8 cellular contexts compared by ENCODE assay signal in genomic region chr13:52012512-52012836, GRCh38. TPM values are rescaled to one million over a fixed set of nuclear protein-coding genes. Genes with fewer than 3 reads are reported as not detected.
A peak's percentile ranks its signal among the peaks of the same experiment; 100 is the strongest.
DNase-seq lines count a peak whose midpoint lies in the region; ATAC-seq, FAIRE-seq and TF ChIP-seq lines count a peak whose summit lies in the region.

No MANE protein-coding gene starts in this region.

- H3K36me3 Mint-ChIP-seq in activated CD8-positive, alpha-beta memory T cell treated with anti-CD3 and anti-CD28 coated beads, Interleukin-2, amount 10 ng/mL, durations not matched to agents 7 days and 5 days: peaks cover 15% of the 10 kb centered on the region
- peaks cover 13% of the 10 kb centered on the region for H3K36me3 Mint-ChIP-seq in activated T-helper 17 cell treated with anti-CD3 and anti-CD28 coated beads, Interleukin-2, amount 50 U/mL, for 72 hours (ENCODE audit: low read depth)

- H3K36me3 ChIP-seq in kidney (ENCODE audit: control insufficient read depth in 1 of 2, insufficient read depth in 2 of 2, low read length in 2 of 2) (no peaks in the 10 kb centered on the region), thoracic aorta (no peaks in the 10 kb centered on the region)

- no peak for DNase-seq in activated CD8-positive, alpha-beta memory T cell treated with anti-CD3 and anti-CD28 coated beads, Interleukin-2, amount 10 ng/mL, durations not matched to agents 7 days and 5 days
- DNase-seq in activated CD8-positive, alpha-beta memory T cell treated with anti-CD3 and anti-CD28 coated beads, Interleukin-2, amount 50 U/mL, for 4 hours: no peak
- DNase-seq in kidney: no peak
- DNase-seq in thoracic aorta (ENCODE audit: low spot score): no peak
- no peak for DNase-seq in pons (ENCODE audit: low spot score)
- DNase-seq in stimulated activated CD4-positive, alpha-beta T cell treated with anti-CD3 and anti-CD28 coated beads, Interleukin-2, amount 100 ng/mL, for 48 hours: no peak

- H3K4me3 ChIP-seq in kidney (ENCODE audit: low read length in 2 of 2): peak overlapping the region; percentile 99 to 100
- peak overlapping the region; percentile 96 for H3K4me3 ChIP-seq in thoracic aorta

- no peaks in the 10 kb centered on the region for H3K9me3 ChIP-seq in kidney (ENCODE audit: control insufficient read depth in 1 of 2, low read length in 2 of 2)
- no peaks in the 10 kb centered on the region for H3K9me3 ChIP-seq in thoracic aorta

- peak overlapping the region; percentile 92 for H3K27ac Mint-ChIP-seq in activated CD8-positive, alpha-beta memory T cell treated with anti-CD3 and anti-CD28 coated beads, Interleukin-2, amount 10 ng/mL, durations not matched to agents 7 days and 5 days
- peak overlapping the region; percentile 91 for H3K27ac Mint-ChIP-seq in activated T-helper 17 cell treated with anti-CD3 and anti-CD28 coated beads, Interleukin-2, amount 50 U/mL, for 72 hours

- peak overlapping the region in 1 of 2 donors; percentile 12 for H3K27ac ChIP-seq in kidney (ENCODE audit: low read depth in 2 of 2, low read length in 2 of 2)
- peak overlapping the region in 1 of 2 donors; percentile 66 for H3K27ac ChIP-seq in thoracic aorta

- H3K9me3 Mint-ChIP-seq in activated CD8-positive, alpha-beta memory T cell treated with anti-CD3 and anti-CD28 coated beads, Interleukin-2, amount 10 ng/mL, durations not matched to agents 7 days and 5 days (ENCODE audit: low read depth): no peaks in the 10 kb centered on the region
- H3K9me3 Mint-ChIP-seq in activated T-helper 17 cell treated with anti-CD3 and anti-CD28 coated beads, Interleukin-2, amount 50 U/mL, for 72 hours: no peaks in the 10 kb centered on the region

- H3K4me1 ChIP-seq in kidney (ENCODE audit: control insufficient read depth in 1 of 2, insufficient read depth in 1 of 2, low read depth in 1 of 2, low read length in 2 of 2) (peaks cover 6 to 13% of the 10 kb centered on the region in 2 donors), thoracic aorta (ENCODE audit: control insufficient read depth in 1 of 2, low read depth in 2 of 2) (peaks cover 10 to 13% of the 10 kb centered on the region in 2 donors)

- H3K27me3 ChIP-seq in thoracic aorta (replicated peaks; ENCODE audit: insufficient read depth): no peaks in the 10 kb centered on the region

- intact Hi-C loops in kidney (cut with DNase I): no loop called here

- TF ChIP-seq CTCF in kidney (IDR thresholded peaks at IDR 0.05; ENCODE audit: borderline replicate concordance, extremely low read depth, insufficient read depth) (no peak), thoracic aorta (IDR thresholded peaks at IDR 0.05) (no peak)

- peak overlapping the region; percentile 55 to 90 for H3K9ac ChIP-seq in kidney (ENCODE audit: low read length in 2 of 2)

- peaks cover 17% of the 10 kb centered on the region for H3K4me1 Mint-ChIP-seq in activated CD8-positive, alpha-beta memory T cell treated with anti-CD3 and anti-CD28 coated beads, Interleukin-2, amount 10 ng/mL, durations not matched to agents 7 days and 5 days
- peaks cover 9% of the 10 kb centered on the region for H3K4me1 Mint-ChIP-seq in activated T-helper 17 cell treated with anti-CD3 and anti-CD28 coated beads, Interleukin-2, amount 50 U/mL, for 72 hours

- no peak for FAIRE-seq in kidney (lab: Jason Lieb, UNC)

- H3K4me3 Mint-ChIP-seq in activated CD8-positive, alpha-beta memory T cell treated with anti-CD3 and anti-CD28 coated beads, Interleukin-2, amount 10 ng/mL, durations not matched to agents 7 days and 5 days: peak overlapping the region; percentile 100
- peak overlapping the region; percentile 96 for H3K4me3 Mint-ChIP-seq in activated T-helper 17 cell treated with anti-CD3 and anti-CD28 coated beads, Interleukin-2, amount 50 U/mL, for 72 hours

- peaks cover 30% of the 10 kb centered on the region for H3K27me3 Mint-ChIP-seq in activated CD8-positive, alpha-beta memory T cell treated with anti-CD3 and anti-CD28 coated beads, Interleukin-2, amount 10 ng/mL, durations not matched to agents 7 days and 5 days
- peaks cover 17% of the 10 kb centered on the region for H3K27me3 Mint-ChIP-seq in activated T-helper 17 cell treated with anti-CD3 and anti-CD28 coated beads, Interleukin-2, amount 50 U/mL, for 72 hours

- CTCF ChIA-PET in activated CD8-positive, alpha-beta memory T cell treated with anti-CD3 and anti-CD28 coated beads, Interleukin-2, amount 10 ng/mL, durations not matched to agents 7 days and 5 days (lab: Charles Lee): interaction anchor here (0.7 to 3.9 kb wide), 6 partner anchors 8 to 438 kb away, joined by 3 to 13 read pairs (median 4); partner anchors contain the start of genes NEK5 and VPS36

- no peak for ATAC-seq in activated CD8-positive, alpha-beta memory T cell treated with anti-CD3 and anti-CD28 coated beads, Interleukin-2, amount 10 ng/mL, durations not matched to agents 7 days and 5 days
- ATAC-seq in activated T-helper 17 cell treated with anti-CD3 and anti-CD28 coated beads, Interleukin-2, amount 50 U/mL, for 72 hours (replicated peaks): no peak
- ATAC-seq in thoracic aorta (ENCODE audit: insufficient number of reproducible peaks, low FRiP score, low read depth) (no peak), HG03378 (IDR thresholded peaks at IDR 0.05; ENCODE audit: unreplicated experiment) (no peak)

RNA-seq across cellular contexts. Expression of gene ALG11, which starts 0.3 kb away (rescaled TPM):
- total RNA-seq in activated CD8-positive, alpha-beta memory T cell treated with anti-CD3 and anti-CD28 coated beads, Interleukin-2, amount 10 ng/mL, durations not matched to agents 7 days and 5 days: 10 to 100 TPM; 23.9 to 28.9 TPM
- total RNA-seq in activated T-helper 17 cell treated with anti-CD3 and anti-CD28 coated beads, Interleukin-2, amount 50 U/mL, for 72 hours: 10 to 100 TPM; 18.2 to 24.4 TPM
- 39.5 TPM for total RNA-seq in kidney
- 3.1 TPM for polyA plus RNA-seq in kidney (ENCODE audit: insufficient read depth, low read depth, low replicate concordance)
- total RNA-seq in thoracic aorta: 10 to 100 TPM; 20.7 to 30.3 TPM

RNA-seq across cellular contexts. Expression of gene ATP7B, which starts 1.2 kb away (rescaled TPM):
- total RNA-seq in activated CD8-positive, alpha-beta memory T cell treated with anti-CD3 and anti-CD28 coated beads, Interleukin-2, amount 10 ng/mL, durations not matched to agents 7 days and 5 days: under 1 TPM; 0.38 to 0.80 TPM
- 1 to 10 TPM in 1 of 2 donors, under 1 TPM in 1; 0.76 to 1.2 TPM for total RNA-seq in activated T-helper 17 cell treated with anti-CD3 and anti-CD28 coated beads, Interleukin-2, amount 50 U/mL, for 72 hours
- 5.7 TPM for total RNA-seq in kidney
- polyA plus RNA-seq in kidney (ENCODE audit: insufficient read depth, low read depth, low replicate concordance): 2.0 TPM
- 1 to 10 TPM; 6.8 to 7.1 TPM for total RNA-seq in thoracic aorta

RNA-seq across cellular contexts. Expression of gene UTP14C, which starts 12.0 kb away (rescaled TPM):
- 10 to 100 TPM in 1 of 2 experiments, 1 to 10 TPM in 1; 8.7 to 11.5 TPM for total RNA-seq in activated CD8-positive, alpha-beta memory T cell treated with anti-CD3 and anti-CD28 coated beads, Interleukin-2, amount 10 ng/mL, durations not matched to agents 7 days and 5 days
- 1 to 10 TPM; 5.5 to 8.2 TPM for total RNA-seq in activated T-helper 17 cell treated with anti-CD3 and anti-CD28 coated beads, Interleukin-2, amount 50 U/mL, for 72 hours
- 20.3 TPM for total RNA-seq in kidney
- polyA plus RNA-seq in kidney (ENCODE audit: insufficient read depth, low read depth, low replicate concordance): 8.8 TPM
- 10 to 100 TPM; 13.9 to 26.0 TPM for total RNA-seq in thoracic aorta
